In the genomic region with DNA sequence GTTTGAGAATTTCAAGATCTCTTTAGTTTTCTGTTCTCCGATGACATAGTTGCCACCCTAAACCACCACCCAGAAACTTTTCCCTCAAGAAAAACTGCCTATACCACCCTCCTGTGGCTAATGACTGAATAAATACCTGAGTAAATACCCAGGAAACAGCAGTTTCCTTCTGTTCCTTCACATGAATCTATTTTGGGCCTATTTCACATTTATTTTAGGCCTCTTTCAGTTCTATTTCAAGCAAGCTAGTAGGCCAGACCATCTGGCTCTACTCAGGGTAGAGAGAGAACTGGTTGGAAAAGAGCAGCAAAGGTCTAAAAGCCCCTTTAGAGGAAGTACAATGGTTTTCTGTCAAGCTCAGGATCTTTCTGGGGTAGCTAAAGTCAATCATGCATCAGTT, we compare ENCODE assay signal across 10 cellular contexts. TPM values are rescaled to one million over a fixed set of nuclear protein-coding genes. Genes with fewer than 3 reads are reported as not detected.
DNase-seq lines count a peak whose midpoint lies in the region; ATAC-seq and TF ChIP-seq lines count a peak whose summit lies in the region.
"Had no signal": no experiment of that assay in that cellular context is flagged by ENCODE, and none has a peak within 500 bp of the region (broad histone marks: within the 10 kb centered on the region; RNA-seq: fewer than 3 reads in every experiment).

No MANE protein-coding gene starts in this region.

- H3K4me3 ChIP-seq in left ventricle myocardium inferior (no peak overlapping the region), right atrium auricular region (no peak overlapping the region)

- POLR2A ChIA-PET in WTC11 (lab: Charles Lee), result no interaction called here

- TF ChIP-seq CTCF in left ventricle myocardium inferior (IDR thresholded peaks at IDR 0.05; ENCODE audit: borderline replicate concordance) (peak; percentile 37), right atrium auricular region (IDR thresholded peaks at IDR 0.05) (peak in 1 of 2 donors; percentile 42), WTC11 (IDR thresholded peaks at IDR 0.05) (no peak)

- intact Hi-C loops in left ventricle myocardium inferior (cut with micrococcal nuclease), result no loop called here

- no peak overlapping the region for H3K4me3 Mint-ChIP-seq in WTC11
- H3K4me3 Mint-ChIP-seq: CD8-positive, alpha-beta memory T cell had no signal

- H3K36me3 ChIP-seq in left ventricle myocardium inferior (no peaks in the 10 kb centered on the region), right atrium auricular region (no peaks in the 10 kb centered on the region)

- no peaks in the 10 kb centered on the region for H3K36me3 Mint-ChIP-seq in WTC11
- H3K36me3 Mint-ChIP-seq: CD8-positive, alpha-beta memory T cell had no signal

- no peaks in the 10 kb centered on the region for H3K9me3 Mint-ChIP-seq in WTC11
- H3K9me3 Mint-ChIP-seq: CD8-positive, alpha-beta memory T cell had no signal

- H3K27me3 ChIP-seq in left ventricle myocardium inferior (ENCODE audit: low read depth) (no peaks in the 10 kb centered on the region), right atrium auricular region (no peaks in the 10 kb centered on the region)

- DNase-seq in left ventricle myocardium inferior, result no peak
- no peak for DNase-seq in right atrium auricular region (ENCODE audit: low spot score)
- DNase-seq in WTC11 (ENCODE audit: low spot score), result no peak
- DNase-seq in Ammon's horn (ENCODE audit: low spot score), result no peak
- DNase-seq in EL, result no peak
- DNase-seq in KG1 (lab: John Stamatoyannopoulos, UW), result no peak
- no peak for DNase-seq in COLO668 (lab: John Stamatoyannopoulos, UW; ENCODE audit: unreplicated experiment)
- DNase-seq: CD8-positive, alpha-beta memory T cell; NCI-H1105 treated with DMSO at 0.1 percent for 48 hours had no signal

- no peaks in the 10 kb centered on the region for H3K27me3 Mint-ChIP-seq in WTC11 (ENCODE audit: low read depth)

- H3K4me1 Mint-ChIP-seq in WTC11, result peaks cover 32% of the 10 kb centered on the region

- H3K27ac Mint-ChIP-seq in WTC11, result no peak overlapping the region; the same call in 1 of the 2 replicates

- CTCF ChIA-PET in WTC11 (lab: Charles Lee), result interaction anchor here (1.6 kb wide), 1 partner anchor 23 kb away, joined by 5 read pairs; the partner anchor contains the start of gene ARHGEF9

- H3K27ac ChIP-seq in left ventricle myocardium inferior (replicated peaks) (no peak overlapping the region), right atrium auricular region (no peak overlapping the region)

- H3K4me1 ChIP-seq in left ventricle myocardium inferior, result peaks cover 5% of the 10 kb centered on the region
- H3K4me1 ChIP-seq in right atrium auricular region, result no peaks in the 10 kb centered on the region

- H3K9me3 ChIP-seq in left ventricle myocardium inferior (replicated peaks), result no peaks in the 10 kb centered on the region
- H3K9me3 ChIP-seq in right atrium auricular region, result no peaks in the 10 kb centered on the region

- ATAC-seq in HG02981 (IDR thresholded peaks at IDR 0.05; ENCODE audit: unreplicated experiment), result peak; percentile 76
- ATAC-seq in WTC11, result peak; percentile 46; the same call in 1 of the 2 replicates

TF ChIP-seq in WTC11, 78 proteins besides CTCF, POLR2A, EP300 and RAD21:
- no peak for TF ChIP-seq ZNF263 (CRISPR knock-in tag; IDR thresholded peaks at IDR 0.05; ENCODE audit: low read depth)
- no peak for TF ChIP-seq ETV6 (CRISPR knock-in tag; IDR thresholded peaks at IDR 0.05)
- TF ChIP-seq, protein P1, sequence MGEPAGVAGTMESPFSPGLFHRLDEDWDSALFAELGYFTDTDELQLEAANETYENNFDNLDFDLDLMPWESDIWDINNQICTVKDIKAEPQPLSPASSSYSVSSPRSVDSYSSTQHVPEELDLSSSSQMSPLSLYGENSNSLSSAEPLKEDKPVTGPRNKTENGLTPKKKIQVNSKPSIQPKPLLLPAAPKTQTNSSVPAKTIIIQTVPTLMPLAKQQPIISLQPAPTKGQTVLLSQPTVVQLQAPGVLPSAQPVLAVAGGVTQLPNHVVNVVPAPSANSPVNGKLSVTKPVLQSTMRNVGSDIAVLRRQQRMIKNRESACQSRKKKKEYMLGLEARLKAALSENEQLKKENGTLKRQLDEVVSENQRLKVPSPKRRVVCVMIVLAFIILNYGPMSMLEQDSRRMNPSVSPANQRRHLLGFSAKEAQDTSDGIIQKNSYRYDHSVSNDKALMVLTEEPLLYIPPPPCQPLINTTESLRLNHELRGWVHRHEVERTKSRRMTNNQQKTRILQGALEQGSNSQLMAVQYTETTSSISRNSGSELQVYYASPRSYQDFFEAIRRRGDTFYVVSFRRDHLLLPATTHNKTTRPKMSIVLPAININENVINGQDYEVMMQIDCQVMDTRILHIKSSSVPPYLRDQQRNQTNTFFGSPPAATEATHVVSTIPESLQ (CRISPR knock-in tag; IDR thresholded peaks at IDR 0.05), result no peak
- no peak for TF ChIP-seq TEAD4 (CRISPR knock-in tag; IDR thresholded peaks at IDR 0.05)
- TF ChIP-seq ZNF532 (CRISPR knock-in tag; IDR thresholded peaks at IDR 0.05; ENCODE audit: borderline replicate concordance), result no peak
- TF ChIP-seq KAT7 (CRISPR knock-in tag; IDR thresholded peaks at IDR 0.05; ENCODE audit: borderline replicate concordance), result no peak
- TF ChIP-seq, protein P2, sequence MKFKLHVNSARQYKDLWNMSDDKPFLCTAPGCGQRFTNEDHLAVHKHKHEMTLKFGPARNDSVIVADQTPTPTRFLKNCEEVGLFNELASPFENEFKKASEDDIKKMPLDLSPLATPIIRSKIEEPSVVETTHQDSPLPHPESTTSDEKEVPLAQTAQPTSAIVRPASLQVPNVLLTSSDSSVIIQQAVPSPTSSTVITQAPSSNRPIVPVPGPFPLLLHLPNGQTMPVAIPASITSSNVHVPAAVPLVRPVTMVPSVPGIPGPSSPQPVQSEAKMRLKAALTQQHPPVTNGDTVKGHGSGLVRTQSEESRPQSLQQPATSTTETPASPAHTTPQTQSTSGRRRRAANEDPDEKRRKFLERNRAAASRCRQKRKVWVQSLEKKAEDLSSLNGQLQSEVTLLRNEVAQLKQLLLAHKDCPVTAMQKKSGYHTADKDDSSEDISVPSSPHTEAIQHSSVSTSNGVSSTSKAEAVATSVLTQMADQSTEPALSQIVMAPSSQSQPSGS (CRISPR knock-in tag; IDR thresholded peaks at IDR 0.05; ENCODE audit: borderline replicate concordance, low read depth), result no peak
- no peak for TF ChIP-seq OVOL2 (CRISPR knock-in tag; IDR thresholded peaks at IDR 0.05; ENCODE audit: borderline replicate concordance)

RNA-seq across cellular contexts. Expression of gene ARHGEF9, which starts 23.4 kb away (rescaled TPM):
- 48.1 TPM for total RNA-seq in left ventricle myocardium inferior
- total RNA-seq in right atrium auricular region, result 100 to 1,000 TPM in 1 of 2 donors, 10 to 100 TPM in 1; 57.7 to 125 TPM
- 31.3 to 32.1 TPM (median 31.7 TPM) in 3 replicates for total RNA-seq in WTC11 (2021)
